In the genomic region with DNA sequence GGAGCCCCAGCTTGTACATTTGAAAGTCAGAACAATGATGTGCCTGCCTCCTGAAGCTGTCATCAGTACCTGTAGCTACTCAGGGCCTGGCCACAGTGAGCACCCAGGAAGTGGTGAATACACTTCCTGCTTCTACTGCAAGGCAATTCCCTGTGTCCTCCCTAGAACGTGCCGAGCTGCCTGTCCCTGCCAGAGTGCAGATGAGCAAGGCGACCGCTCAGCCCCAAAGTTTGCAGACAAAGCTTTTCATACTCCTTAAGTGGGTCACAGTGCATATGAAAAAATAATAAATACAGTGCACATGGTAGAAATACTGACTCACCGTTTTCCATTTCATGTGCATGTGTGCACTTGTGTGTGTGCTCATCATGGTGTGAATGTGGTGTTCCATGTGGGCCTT, we compare ENCODE assay signal across 8 cellular contexts.
DNase-seq lines count a peak whose midpoint lies in the region; ATAC-seq and TF ChIP-seq lines count a peak whose summit lies in the region.

No MANE protein-coding gene starts in this region.

- peak; percentile 45 for DNase-seq in GM13977 (ENCODE audit: low spot score)
- DNase-seq in activated CD4-positive, alpha-beta T cell treated with anti-CD3 and anti-CD28 coated beads for 1 hour, result peak; percentile 35
- DNase-seq in dermis microvascular lymphatic vessel endothelial cell (ENCODE audit: low read depth in 2 of 2), result peak; percentile 37 to 43
- DNase-seq in progenitor cell of endocrine pancreas (ENCODE audit: low spot score, unreplicated experiment), result no peak
- DNase-seq in NCI-H1694 (lab: John Stamatoyannopoulos, UW), result no peak
- DNase-seq in OCI-M1 (lab: John Stamatoyannopoulos, UW), result no peak
- DNase-seq in HuH-7 (ENCODE audit: low spot score), result no peak

- H3K4me3 Mint-ChIP-seq in progenitor cell of endocrine pancreas (ENCODE audit: low read depth), result no peak overlapping the region

- no peaks in the 10 kb centered on the region for H3K27me3 Mint-ChIP-seq in progenitor cell of endocrine pancreas

- peaks cover 7% of the 10 kb centered on the region for H3K4me1 Mint-ChIP-seq in progenitor cell of endocrine pancreas (ENCODE audit: low read depth)

- ATAC-seq in GM19328 (IDR thresholded peaks at IDR 0.05; ENCODE audit: unreplicated experiment), result no peak

- H3K36me3 Mint-ChIP-seq in progenitor cell of endocrine pancreas (ENCODE audit: insufficient read depth), result no peaks in the 10 kb centered on the region

- no peaks in the 10 kb centered on the region for H3K9me3 Mint-ChIP-seq in progenitor cell of endocrine pancreas (ENCODE audit: low read depth)

- peak overlapping the region; percentile 42 for H3K27ac Mint-ChIP-seq in progenitor cell of endocrine pancreas

- in situ Hi-C loops in GM13977 (cut with MboI; ENCODE audit: low pct_unique_long_range_greater_than_20kb, low sequenced_read_pairs, unreplicated experiment), result no loop called here

- TF ChIP-seq CTCF in GM13977 (IDR thresholded peaks at IDR 0.05; ENCODE audit: extremely low read depth, insufficient read depth, missing control alignments), result no peak
- no peak for TF ChIP-seq CTCF in progenitor cell of endocrine pancreas (IDR thresholded peaks at IDR 0.05; ENCODE audit: unreplicated experiment)

Comparison
In these comparisons a context has a peak if more than half of its experiments do, and no peak if none do; other contexts are left out.
1. DNase-seq: peak in GM13977 (single experiment), activated CD4-positive, alpha-beta T cell treated with anti-CD3 and anti-CD28 coated beads for 1 hour (single experiment) and dermis microvascular lymphatic vessel endothelial cell (2 of 2); none in progenitor cell of endocrine pancreas (single experiment), NCI-H1694 (single experiment), OCI-M1 (single experiment) and HuH-7 (single experiment).